ENCODE assay signal across 8 cellular contexts in genomic region chr13:111187879-111188643, GRCh38.
DNase-seq lines count a peak whose midpoint lies in the region; ATAC-seq, FAIRE-seq and TF ChIP-seq lines count a peak whose summit lies in the region.
"Had no signal": no experiment of that assay in that cellular context is flagged by ENCODE, and none has a peak within 500 bp of the region (broad histone marks: within the 10 kb centered on the region; RNA-seq: fewer than 3 reads in every experiment).

No MANE protein-coding gene starts in this region.

- H3K4me3 ChIP-seq in RWPE2 (ENCODE audit: severe bottlenecking): no peak overlapping the region
- no peak overlapping the region for H3K4me3 ChIP-seq in fibroblast of mammary gland (ENCODE audit: control insufficient read depth, low read depth, low read length)
- peak overlapping the region in 2 of 3 donors; percentile 5 to 32 for H3K4me3 ChIP-seq in skeletal muscle tissue (ENCODE audit: low read length in 3 of 3)

- H3K27me3 Mint-ChIP-seq in activated naive CD4-positive, alpha-beta T cell treated with anti-CD3 and anti-CD28 coated beads for 36 hours (ENCODE audit: low read depth): no peaks in the 10 kb centered on the region

- DNase-seq in H54 (ENCODE audit: insufficient read length, low spot score) (peak; percentile 42), RWPE2 (ENCODE audit: low spot score) (no peak), fibroblast of mammary gland (ENCODE audit: low read depth) (peak; percentile 52), RCC 7860 (ENCODE audit: low spot score) (no peak)
- DNase-seq in activated naive CD4-positive, alpha-beta T cell treated with anti-CD3 and anti-CD28 coated beads for 36 hours: no peak
- DNase-seq: left cardiac atrium had no signal

- no peak overlapping the region for H3K27ac Mint-ChIP-seq in activated naive CD4-positive, alpha-beta T cell treated with anti-CD3 and anti-CD28 coated beads for 36 hours

- no peaks in the 10 kb centered on the region for H3K9me3 Mint-ChIP-seq in activated naive CD4-positive, alpha-beta T cell treated with anti-CD3 and anti-CD28 coated beads for 36 hours

- H3K4me3 Mint-ChIP-seq in activated naive CD4-positive, alpha-beta T cell treated with anti-CD3 and anti-CD28 coated beads for 36 hours: no peak overlapping the region

- peaks cover 92% of the 10 kb centered on the region for H3K4me1 Mint-ChIP-seq in activated naive CD4-positive, alpha-beta T cell treated with anti-CD3 and anti-CD28 coated beads for 36 hours (ENCODE audit: low read depth)

- H3K27me3 ChIP-seq in RWPE2 (ENCODE audit: insufficient read depth, poor library complexity, severe bottlenecking): no peaks in the 10 kb centered on the region
- no peaks in the 10 kb centered on the region for H3K27me3 ChIP-seq in skeletal muscle tissue (ENCODE audit: control insufficient read depth in 3 of 3, insufficient read depth in 3 of 3, low read length in 3 of 3)

- H3K36me3 ChIP-seq in RWPE2 (ENCODE audit: low read depth) (0 out of 2 replicates have a peak, but pooled peaks cover 8% of the 10 kb centered on the region), skeletal muscle tissue (ENCODE audit: control insufficient read depth in 3 of 3, insufficient read depth in 3 of 3, low read length in 3 of 3) (no peaks in the 10 kb centered on the region)

- H3K9ac ChIP-seq in skeletal muscle tissue (ENCODE audit: low read depth in 1 of 3, low read length in 3 of 3): no peak overlapping the region

- CTCF ChIA-PET in activated naive CD4-positive, alpha-beta T cell treated with anti-CD3 and anti-CD28 coated beads for 36 hours (lab: Charles Lee): interaction anchor here (0.7 to 1.4 kb wide), 2 partner anchors 12 to 19 kb away, joined by 3 read pairs; no protein-coding TSS in a partner anchor

- peak; percentile 100 for ATAC-seq in RWPE2 (ENCODE audit: low read depth)
- no peak for ATAC-seq in GM21619 (IDR thresholded peaks at IDR 0.05; ENCODE audit: unreplicated experiment)

- H3K4me1 ChIP-seq in RWPE2 (ENCODE audit: insufficient read depth, poor library complexity, severe bottlenecking) (peaks cover 11% of the 10 kb centered on the region), skeletal muscle tissue (ENCODE audit: control insufficient read depth in 3 of 3, insufficient read depth in 3 of 3, low read length in 3 of 3) (peaks cover 42 to 55% (median 49%) of the 10 kb centered on the region in 3 donors)

- TF ChIP-seq CTCF in RWPE2 (IDR thresholded peaks at IDR 0.05; ENCODE audit: poor library complexity, severe bottlenecking) (no peak), fibroblast of mammary gland (conservative IDR thresholded peaks at IDR 0.05; ENCODE audit: control insufficient read depth, insufficient read depth, low read depth, low read length) (no peak)

- H3K9me3 ChIP-seq in RWPE2 (ENCODE audit: severe bottlenecking): no peaks in the 10 kb centered on the region
- no peaks in the 10 kb centered on the region for H3K9me3 ChIP-seq in skeletal muscle tissue (ENCODE audit: control insufficient read depth in 3 of 3, low read length in 3 of 3)

- FAIRE-seq in H54 (lab: Jason Lieb, UNC) (peak; percentile 93), RCC 7860 (lab: Jason Lieb, UNC) (no peak)

- intact Hi-C loops in activated naive CD4-positive, alpha-beta T cell treated with anti-CD3 and anti-CD28 coated beads for 36 hours (cut with micrococcal nuclease): loop anchor here (2.0 to 10.0 kb wide), 3 partner anchors 13 to 476 kb away; partner anchors contain the start of genes ANKRD10 and ING1

- TF ChIP-seq POLR2A in H54 (IDR thresholded peaks at IDR 0.05; ENCODE audit: low read depth, low read length): no peak

- H3K36me3 Mint-ChIP-seq in activated naive CD4-positive, alpha-beta T cell treated with anti-CD3 and anti-CD28 coated beads for 36 hours (ENCODE audit: low read depth): peaks cover 3% of the 10 kb centered on the region

- H3K27ac ChIP-seq in RWPE2 (ENCODE audit: poor library complexity, severe bottlenecking) (no peak overlapping the region), skeletal muscle tissue (ENCODE audit: low read depth, low read length) (peak overlapping the region; percentile 21)

Comparison
In these comparisons a context has a peak if more than half of its experiments do, and no peak if none do; other contexts are left out.
1. DNase-seq: peak in H54 (single experiment) and fibroblast of mammary gland (single experiment); none in RWPE2 (single experiment), RCC 7860 (single experiment) and activated naive CD4-positive, alpha-beta T cell treated with anti-CD3 and anti-CD28 coated beads for 36 hours (single experiment).
2. H3K4me3 ChIP-seq: peak in skeletal muscle tissue (2 of 3); none in RWPE2 (single experiment) and fibroblast of mammary gland (single experiment).